In the genomic region with DNA sequence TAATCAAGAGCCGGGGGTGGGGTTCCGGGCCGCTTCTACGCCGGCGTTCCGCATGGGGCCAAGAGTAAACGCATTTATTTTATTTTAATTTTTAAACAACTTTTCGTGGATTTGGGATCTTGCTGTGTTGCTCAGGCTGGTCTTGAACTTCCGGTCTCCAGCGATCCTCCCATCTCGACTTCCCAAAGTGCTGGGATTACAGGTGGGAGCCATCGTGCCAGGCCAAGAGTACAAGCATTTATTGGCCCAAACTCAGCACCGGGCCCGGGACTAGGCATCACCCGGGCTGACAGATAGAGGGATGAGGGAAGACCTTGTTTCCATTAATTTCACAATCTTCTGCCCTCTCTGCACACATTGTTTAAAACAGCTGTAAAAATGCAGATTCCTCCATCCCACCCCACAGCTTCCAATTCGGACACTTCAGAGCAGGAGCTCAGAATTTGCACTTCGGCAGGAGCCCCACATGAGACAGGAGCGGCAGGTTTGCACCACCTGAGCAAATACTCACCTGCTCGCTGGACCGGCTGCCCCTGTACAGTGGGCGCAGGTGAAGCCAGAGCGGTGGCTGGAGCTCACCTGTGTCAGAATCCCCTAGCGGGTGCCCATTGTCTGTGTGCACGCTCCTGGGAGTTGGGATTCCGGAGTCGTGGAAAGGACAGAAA, we compare ENCODE assay signal across 8 cellular contexts. TPM values are rescaled to one million over a fixed set of nuclear protein-coding genes. Genes with fewer than 3 reads are reported as not detected.
DNase-seq lines count a peak whose midpoint lies in the region; ATAC-seq and TF ChIP-seq lines count a peak whose summit lies in the region.

No MANE protein-coding gene starts in this region.

- no peaks in the 10 kb centered on the region for H3K27me3 ChIP-seq in right atrium auricular region
- H3K27me3 ChIP-seq in stomach, result peaks cover 0 to 17% (median 10%) of the 10 kb centered on the region in 3 donors

- no peaks in the 10 kb centered on the region for H3K9me3 Mint-ChIP-seq in activated CD4-positive, alpha-beta T cell treated with anti-CD3 and anti-CD28 coated beads, Interleukin-2, amount 10 ng/mL, durations not matched to agents 24 days and 14 days

- peak overlapping the region; percentile 66 for H3K4me3 ChIP-seq in SK-N-MC
- peak overlapping the region; percentile 29 to 62 for H3K4me3 ChIP-seq in right atrium auricular region
- peak overlapping the region; percentile 63 to 93 (median 68) for H3K4me3 ChIP-seq in stomach

- peak overlapping the region; percentile 72 for H3K4me3 Mint-ChIP-seq in activated CD4-positive, alpha-beta T cell treated with anti-CD3 and anti-CD28 coated beads, Interleukin-2, amount 10 ng/mL, durations not matched to agents 24 days and 14 days

- TF ChIP-seq CTCF in right atrium auricular region (IDR thresholded peaks at IDR 0.05) (no peak), stomach (IDR thresholded peaks at IDR 0.05) (no peak)

- no peak for DNase-seq in activated CD4-positive, alpha-beta T cell treated with anti-CD3 and anti-CD28 coated beads, Interleukin-2, amount 10 ng/mL, durations not matched to agents 24 days and 14 days
- no peak for DNase-seq in activated CD4-positive, alpha-beta T cell treated with anti-CD3 and anti-CD28 coated beads for 1 hour
- DNase-seq in SK-N-MC (ENCODE audit: low read depth, low spot score) (no peak), right atrium auricular region (ENCODE audit: low spot score) (no peak), stomach (peak; percentile 33), mesenteric fat pad (ENCODE audit: low spot score) (no peak), SW480 (ENCODE audit: low spot score) (no peak), sciatic nerve (ENCODE audit: low spot score) (no peak)

- peaks cover 15% of the 10 kb centered on the region for H3K4me1 Mint-ChIP-seq in activated CD4-positive, alpha-beta T cell treated with anti-CD3 and anti-CD28 coated beads, Interleukin-2, amount 10 ng/mL, durations not matched to agents 24 days and 14 days

- TF ChIP-seq POLR2A in stomach (IDR thresholded peaks at IDR 0.05), result no peak

- H3K4me1 ChIP-seq in right atrium auricular region, result peaks cover 0 to 17% of the 10 kb centered on the region in 2 donors
- peaks cover 13 to 26% (median 21%) of the 10 kb centered on the region in 4 donors for H3K4me1 ChIP-seq in stomach

- TF ChIP-seq EP300 in stomach (IDR thresholded peaks at IDR 0.05), result no peak

- ATAC-seq in sciatic nerve, result no peak

- no peak overlapping the region for H3K27ac Mint-ChIP-seq in activated CD4-positive, alpha-beta T cell treated with anti-CD3 and anti-CD28 coated beads, Interleukin-2, amount 10 ng/mL, durations not matched to agents 24 days and 14 days

- H3K36me3 Mint-ChIP-seq in activated CD4-positive, alpha-beta T cell treated with anti-CD3 and anti-CD28 coated beads, Interleukin-2, amount 10 ng/mL, durations not matched to agents 24 days and 14 days (ENCODE audit: low read depth), result peaks cover 11% of the 10 kb centered on the region

- H3K36me3 ChIP-seq in SK-N-MC (ENCODE audit: insufficient read depth, low read length) (no peaks in the 10 kb centered on the region), right atrium auricular region (no peaks in the 10 kb centered on the region), stomach (no peaks in the 10 kb centered on the region)

- no peak overlapping the region for H3K9ac ChIP-seq in SK-N-MC (ENCODE audit: insufficient read length)

- H3K27me3 Mint-ChIP-seq in activated CD4-positive, alpha-beta T cell treated with anti-CD3 and anti-CD28 coated beads, Interleukin-2, amount 10 ng/mL, durations not matched to agents 24 days and 14 days, result peaks cover 5% of the 10 kb centered on the region

- WGBS in stomach, 5 donors, result 15 to 25% (median 22%) methylated on average over 20 to 27 of the region's 27 CpGs

- no peaks in the 10 kb centered on the region for H3K9me3 ChIP-seq in SK-N-MC (ENCODE audit: low read depth, low read length)
- no peaks in the 10 kb centered on the region for H3K9me3 ChIP-seq in right atrium auricular region
- H3K9me3 ChIP-seq in stomach, result no peaks in the 10 kb centered on the region

- H3K27ac ChIP-seq in SK-N-MC (no peak overlapping the region), right atrium auricular region (no peak overlapping the region), stomach (no peak overlapping the region)

- intact Hi-C loops in activated CD4-positive, alpha-beta T cell treated with anti-CD3 and anti-CD28 coated beads, Interleukin-2, amount 10 ng/mL, durations not matched to agents 24 days and 14 days (cut with micrococcal nuclease), result loop anchor here (2.0 to 5.0 kb wide), 3 partner anchors 79 to 132 kb away; partner anchors contain the start of genes COX4I1 and EMC8
- intact Hi-C loops in stomach (cut with DNase I; ENCODE audit: low total_unique reads) (no loop called here), sciatic nerve (cut with DNase I) (no loop called here)

RNA-seq across cellular contexts. Expression of gene GINS2, which starts 0.7 kb away (rescaled TPM):
- total RNA-seq in activated CD4-positive, alpha-beta T cell treated with anti-CD3 and anti-CD28 coated beads, Interleukin-2, amount 10 ng/mL, durations not matched to agents 24 days and 14 days, result 87.4 and 93.0 TPM in 2 replicates
- total RNA-seq in right atrium auricular region (under 1 TPM in 1 of 2 donors, not detected in 1; 0.15 TPM), stomach (1 to 10 TPM in 3 of 5 donors, under 1 TPM in 1, not detected in 1; 0.87 to 2.0 (median 1.9) TPM), mesenteric fat pad (0.32 TPM), sciatic nerve (1.3 TPM)
- polyA plus RNA-seq in stomach, result 1 to 10 TPM; 1.5 to 3.6 (median 2.9) TPM

Comparison
In these comparisons a context has a peak if more than half of its experiments do, and no peak if none do; other contexts are left out.
1. RNA of gene GINS2, which starts 0.7 kb away (total RNA-seq): 87.4 to 93.0 TPM in activated CD4-positive, alpha-beta T cell treated with anti-CD3 and anti-CD28 coated beads, Interleukin-2, amount 10 ng/mL, durations not matched to agents 24 days and 14 days; 0.87 to 2.0 TPM in stomach, 1.3 TPM in sciatic nerve (single experiment), 0.32 TPM in mesenteric fat pad (single experiment) and 0.15 TPM in right atrium auricular region; every median in the first group is over 10 times any median in the second.
2. Peak in every context shown above with its lines, with median percentiles within 50 percentile points of each other: H3K4me3 ChIP-seq.